ENCODE assay signal across 33 cellular contexts in genomic region chr1:71014110-71014509, GRCh38. TPM values are rescaled to one million over a fixed set of nuclear protein-coding genes. Genes with fewer than 3 reads are reported as not detected.
DNase-seq lines count a peak whose midpoint lies in the region; TF ChIP-seq lines count a peak whose summit lies in the region.
"Had no signal": no experiment of that assay in that cellular context is flagged by ENCODE, and none has a peak within 500 bp of the region (broad histone marks: within the 10 kb centered on the region; RNA-seq: fewer than 3 reads in every experiment).

No MANE protein-coding gene starts in this region.

- intact Hi-C loops in ascending aorta (cut with DNase I), result no loop called here

- H3K4me1 ChIP-seq in ascending aorta, result peaks cover 0 to 34% of the 10 kb centered on the region in 2 donors
- H3K4me1 ChIP-seq: Caco-2, colonic mucosa, foreskin keratinocyte, Peyer's patch, upper lobe of left lung had no signal

- TF ChIP-seq CTCF in AG09309 (IDR thresholded peaks at IDR 0.05; ENCODE audit: control insufficient read depth, insufficient read depth, low read depth, low read length, missing control alignments), result no peak
- no peak for TF ChIP-seq CTCF in HFFc6 (IDR thresholded peaks at IDR 0.05)
- TF ChIP-seq CTCF in ascending aorta (IDR thresholded peaks at IDR 0.05), result no peak
- TF ChIP-seq CTCF in GM10266 (IDR thresholded peaks at IDR 0.05; ENCODE audit: control insufficient read depth, insufficient read depth, low read depth, missing control alignments), result no peak

- DNase-seq in AG09309 (ENCODE audit: low read depth), result peak; percentile 17
- DNase-seq in HFFc6, result peak; percentile 41
- DNase-seq in ascending aorta (ENCODE audit: low spot score in 2 of 2), result no peak
- DNase-seq in iris pigment epithelial cell (ENCODE audit: low read depth), result peak; percentile 58
- no peak for DNase-seq in dedifferentiated amniotic fluid mesenchymal stem cell (ENCODE audit: extremely low spot score)
- DNase-seq in retina, result no peak
- no peak for DNase-seq in GM10266 (ENCODE audit: extremely low spot score)
- DNase-seq in amygdala (lab: John Stamatoyannopoulos, UW), result no peak
- DNase-seq: ACHN; activated CD4-positive, alpha-beta T cell treated with anti-CD3 and anti-CD28 coated beads for 1 hour; activated T-cell treated with anti-CD3 and anti-CD28 coated beads for 4 hours; Caco-2; colonic mucosa; DMS79 treated with DMSO at 0.1 percent for 48 hours; effector memory CD4-positive, alpha-beta T cell; GOT3; NCI-H1694 treated with DMSO at 0.1 percent for 48 hours; NCI-H2171 treated with DMSO at 0.1 percent for 48 hours; NCI-H526; ovary; Peyer's patch; SIG-M5; small intestine; stimulated activated CD4-positive, alpha-beta T cell treated with anti-CD3 and anti-CD28 coated beads, Interleukin-1b, Interleukin-23, amount 100 ng/mL, for 48 hours; T-helper 1 cell; upper lobe of left lung had no signal

- no peak overlapping the region for H3K27ac Mint-ChIP-seq in HFFc6
- H3K27ac Mint-ChIP-seq: activated naive CD8-positive, alpha-beta T cell; brain; nephron had no signal

- H3K36me3 ChIP-seq in ascending aorta, result no peaks in the 10 kb centered on the region
- H3K36me3 ChIP-seq: colonic mucosa, ovary, Peyer's patch, upper lobe of left lung had no signal

- peak overlapping the region; percentile 60 to 69 for H3K27ac ChIP-seq in ascending aorta
- H3K27ac ChIP-seq: C4-2B, colonic mucosa, foreskin keratinocyte, ovary, Peyer's patch, upper lobe of left lung had no signal

- H3K4me3 ChIP-seq in AG09309 (ENCODE audit: control insufficient read depth, low read depth, low read length) (no peak overlapping the region), ascending aorta (no peak overlapping the region)
- H3K4me3 ChIP-seq: colonic mucosa, lung, ovary, Peyer's patch, upper lobe of left lung had no signal

- no peaks in the 10 kb centered on the region for H3K9me3 Mint-ChIP-seq in HFFc6
- H3K9me3 Mint-ChIP-seq: brain, nephron had no signal

- H3K4me1 Mint-ChIP-seq in HFFc6 (ENCODE audit: low read depth), result no peaks in the 10 kb centered on the region; the same call in 1 of the 2 replicates

- no peaks in the 10 kb centered on the region; the same call in 1 of the 2 replicates for H3K27me3 Mint-ChIP-seq in HFFc6 (ENCODE audit: insufficient read depth)
- H3K27me3 Mint-ChIP-seq: brain had no signal

- H3K27me3 ChIP-seq in ascending aorta, result no peaks in the 10 kb centered on the region
- H3K27me3 ChIP-seq: colonic mucosa, foreskin keratinocyte, ovary, Peyer's patch, upper lobe of left lung had no signal

- H3K9me3 ChIP-seq in ascending aorta, result no peaks in the 10 kb centered on the region
- H3K9me3 ChIP-seq: Caco-2, colonic mucosa, ovary, Peyer's patch, upper lobe of left lung had no signal

- H3K4me3 Mint-ChIP-seq in HFFc6, result no peak overlapping the region
- H3K4me3 Mint-ChIP-seq: activated naive CD8-positive, alpha-beta T cell; brain; nephron had no signal

- no peaks in the 10 kb centered on the region for H3K36me3 Mint-ChIP-seq in HFFc6 (ENCODE audit: low read depth)
- H3K36me3 Mint-ChIP-seq: activated naive CD8-positive, alpha-beta T cell; brain had no signal

RNA-seq across cellular contexts. Expression of gene PTGER3, which starts 33.5 kb away (rescaled TPM):
- 1 to 10 TPM in 2 of 6 experiments, under 1 TPM in 4; 0.40 to 2.1 (median 0.54) TPM for total RNA-seq in HFFc6 (2021; fragmentation: NEBNext Ultra II Directional; extraction: Animal tissue kit (Norgen Biotek cat#: 25700))
- total RNA-seq in ascending aorta, result 70.1 TPM
- total RNA-seq: Caco-2, foreskin keratinocyte, LHCN-M2 had no signal

Comparison
In these comparisons a context has a peak if more than half of its experiments do, and no peak if none do; other contexts are left out.
1. DNase-seq: peak in AG09309 (single experiment), HFFc6 (single experiment) and iris pigment epithelial cell (single experiment); none in ascending aorta (0 of 2), dedifferentiated amniotic fluid mesenchymal stem cell (single experiment), retina (single experiment), GM10266 (single experiment) and amygdala (0 of 56).
2. RNA of gene PTGER3, which starts 33.5 kb away (total RNA-seq): 70.1 TPM in ascending aorta (single experiment); 0.40 to 2.1 TPM in HFFc6; every median in the first group is over 10 times any median in the second.